In the genomic region with DNA sequence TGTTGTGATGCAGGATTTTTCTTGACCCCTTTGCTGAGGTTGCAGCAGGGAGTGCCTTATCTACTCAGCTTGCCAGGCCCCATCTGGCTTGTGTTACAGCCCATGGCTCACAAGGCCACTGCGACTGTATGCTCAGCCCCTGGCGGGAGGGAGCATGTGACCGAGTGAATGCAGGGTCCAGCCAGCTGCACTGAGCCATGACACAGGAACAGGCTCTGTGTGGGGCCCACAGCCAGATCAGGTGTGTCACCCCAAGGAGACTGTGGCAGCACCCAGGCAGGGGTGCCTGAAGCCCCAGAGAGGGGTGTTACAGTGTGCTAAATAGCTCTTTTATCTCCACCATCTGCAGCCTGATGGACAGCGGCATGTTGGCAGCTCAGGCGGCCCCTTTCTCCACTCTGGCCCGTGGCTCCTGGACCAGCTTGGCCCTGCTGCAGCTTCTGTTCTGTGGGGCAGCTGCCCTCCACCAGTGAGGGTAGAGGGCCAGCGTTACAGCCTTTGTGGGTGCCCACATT, we compare ENCODE assay signal across 15 cellular contexts. TPM values are rescaled to one million over a fixed set of nuclear protein-coding genes. Genes with fewer than 3 reads are reported as not detected.
DNase-seq lines count a peak whose midpoint lies in the region; ATAC-seq and TF ChIP-seq lines count a peak whose summit lies in the region.
"Had no signal": no experiment of that assay in that cellular context is flagged by ENCODE, and none has a peak within 500 bp of the region (broad histone marks: within the 10 kb centered on the region; RNA-seq: fewer than 3 reads in every experiment).

No MANE protein-coding gene starts in this region.

- TF ChIP-seq POLR2A in lower leg skin (IDR thresholded peaks at IDR 0.05) (no peak), thyroid gland (IDR thresholded peaks at IDR 0.05) (no peak)

- DNase-seq in DMS 273 (lab: John Stamatoyannopoulos, UW; ENCODE audit: unreplicated experiment) (peak; percentile 57), DMS 273 treated with DMSO at 0.1 percent for 48 hours (lab: John Stamatoyannopoulos, UW) (no peak), fibroblast of pulmonary artery (ENCODE audit: low read depth) (peak; percentile 16), lower leg skin (ENCODE audit: low spot score in 2 of 2) (peak; percentile 33 to 88), thyroid gland (peak; percentile 67 to 82), midbrain (lab: John Stamatoyannopoulos, UW) (no peak)
- DNase-seq: activated CD4-positive, alpha-beta T cell treated with anti-CD3 and anti-CD28 coated beads, Interleukin-2, amount 50 U/mL, for 48 hours; activated naive CD4-positive, alpha-beta T cell treated with anti-CD3 and anti-CD28 coated beads, Interleukin-2, amount 10 ng/mL, durations not matched to agents 7 days and 5 days; Calu3; NCI-H1105; T-helper 1 cell had no signal

- peaks cover 14% of the 10 kb centered on the region in 2 donors for H3K4me1 ChIP-seq in thyroid gland

- H3K27ac ChIP-seq in thyroid gland, result peak overlapping the region in 1 of 3 donors; percentile 11
- H3K27ac ChIP-seq: 22Rv1 had no signal

- intact Hi-C loops in lower leg skin (cut with DNase I; ENCODE audit: low total_unique reads), result no loop called here
- intact Hi-C loops in thyroid gland (cut with DNase I), result no loop called here

- no peaks in the 10 kb centered on the region for H3K36me3 ChIP-seq in thyroid gland

- no peaks in the 10 kb centered on the region for H3K27me3 ChIP-seq in thyroid gland

- 76 to 79% methylated on average over 5 of the region's 7 CpGs for WGBS in lower leg skin, 2 donors
- 68 to 82% methylated on average over 4 to 7 of the region's 7 CpGs for WGBS in thyroid gland, 2 donors

- ATAC-seq in GM18520 (IDR thresholded peaks at IDR 0.05; ENCODE audit: unreplicated experiment), result no peak
- no peak for ATAC-seq in HG02870 (IDR thresholded peaks at IDR 0.05; ENCODE audit: unreplicated experiment)
- ATAC-seq: GM12878 had no signal

- no peaks in the 10 kb centered on the region for H3K9me3 ChIP-seq in thyroid gland

- H3K4me3 ChIP-seq in fibroblast of pulmonary artery (replicated peaks; ENCODE audit: low read depth, low read length) (no peak overlapping the region), lower leg skin (ENCODE audit: low read depth, poor library complexity, severe bottlenecking) (no peak overlapping the region), thyroid gland (replicated peaks in 1 of 3) (no peak overlapping the region)
- H3K4me3 ChIP-seq: GM12878 had no signal

- TF ChIP-seq CTCF in fibroblast of pulmonary artery (IDR thresholded peaks at IDR 0.05; ENCODE audit: low read length, missing control alignments) (no peak), lower leg skin (IDR thresholded peaks at IDR 0.05) (no peak), thyroid gland (IDR thresholded peaks at IDR 0.05) (no peak)

RNA-seq across cellular contexts. Expression of a gene that starts 2.6 kb away (rescaled TPM):
- 10 to 100 TPM; 15.9 to 37.3 (median 21.3) TPM for total RNA-seq in lower leg skin
- 100 to 1,000 TPM in 1 of 4 donors, 10 to 100 TPM in 3; 39.4 to 124 (median 86.8) TPM for total RNA-seq in thyroid gland

Comparison
In these comparisons a context has a peak if more than half of its experiments do, and no peak if none do; other contexts are left out.
1. DNase-seq: peak in DMS 273 (single experiment), fibroblast of pulmonary artery (single experiment), lower leg skin (2 of 2) and thyroid gland (2 of 2); none in DMS 273 treated with DMSO at 0.1 percent for 48 hours (single experiment) and midbrain (single experiment).